10 cellular contexts compared by ENCODE assay signal in the genomic region with DNA sequence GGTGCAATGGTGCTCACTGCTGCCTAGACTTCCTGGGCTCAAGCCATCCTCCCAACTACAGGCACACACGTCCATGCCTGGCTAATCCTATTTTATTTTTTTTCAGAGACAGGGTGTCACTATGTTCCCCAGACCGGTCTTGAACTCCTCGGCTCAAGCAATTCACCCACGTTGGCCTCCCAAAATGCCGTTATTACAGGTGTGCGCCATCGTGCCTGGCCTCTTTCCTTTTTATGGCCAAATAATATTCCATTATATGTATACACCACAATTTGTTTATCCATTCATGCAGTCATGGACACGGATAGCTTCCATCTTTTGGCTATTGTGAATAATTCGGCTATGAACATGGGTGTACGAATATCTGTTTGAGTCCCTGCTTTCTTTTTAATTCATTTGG. TPM values are rescaled to one million over a fixed set of nuclear protein-coding genes. Genes with fewer than 3 reads are reported as not detected.
DNase-seq lines count a peak whose midpoint lies in the region; ATAC-seq and TF ChIP-seq lines count a peak whose summit lies in the region.
"Had no signal": no experiment of that assay in that cellular context is flagged by ENCODE, and none has a peak within 500 bp of the region (broad histone marks: within the 10 kb centered on the region; RNA-seq: fewer than 3 reads in every experiment).

No MANE protein-coding gene starts in this region.

- peaks cover 3% of the 10 kb centered on the region for H3K36me3 Mint-ChIP-seq in CD4-positive, CD25-positive, alpha-beta regulatory T cell
- peaks cover 3% of the 10 kb centered on the region for H3K36me3 Mint-ChIP-seq in IgD-negative memory B cell
- peaks cover 17% of the 10 kb centered on the region for H3K36me3 Mint-ChIP-seq in brain
- H3K36me3 Mint-ChIP-seq in nephron progenitor cell (ENCODE audit: low read depth) = peaks cover 19% of the 10 kb centered on the region

- H3K4me1 ChIP-seq in CD4-positive, CD25-positive, alpha-beta regulatory T cell (ENCODE audit: control insufficient read depth, insufficient read depth, low read length, poor library complexity, severe bottlenecking) = peaks cover 15% of the 10 kb centered on the region

- no peaks in the 10 kb centered on the region for H3K27me3 ChIP-seq in CD4-positive, CD25-positive, alpha-beta regulatory T cell (ENCODE audit: control insufficient read depth, insufficient read depth, low read length)

- peak overlapping the region; percentile 62 for H3K27ac ChIP-seq in CD4-positive, CD25-positive, alpha-beta regulatory T cell (ENCODE audit: insufficient read depth, low read length, poor library complexity, severe bottlenecking)

- in situ Hi-C loops in GM13977 (cut with MboI; ENCODE audit: low pct_unique_long_range_greater_than_20kb, low sequenced_read_pairs, unreplicated experiment) = no loop called here

- H3K27ac Mint-ChIP-seq in CD4-positive, CD25-positive, alpha-beta regulatory T cell = peak overlapping the region in 1 of 3 donors; percentile 90
- peak overlapping the region in 2 of 3 donors; percentile 27 to 82 for H3K27ac Mint-ChIP-seq in IgD-negative memory B cell
- peak overlapping the region; percentile 97 to 99 (median 97) for H3K27ac Mint-ChIP-seq in brain
- no peak overlapping the region for H3K27ac Mint-ChIP-seq in nephron progenitor cell

- peaks cover 6% of the 10 kb centered on the region for H3K36me3 ChIP-seq in CD4-positive, CD25-positive, alpha-beta regulatory T cell (ENCODE audit: control insufficient read depth, insufficient read depth, low read length)

- no peaks in the 10 kb centered on the region for H3K9me3 ChIP-seq in CD4-positive, CD25-positive, alpha-beta regulatory T cell (ENCODE audit: control insufficient read depth in 2 of 2, low read length in 2 of 2)

- peak overlapping the region; percentile 93 to 98 (median 98) for H3K4me3 Mint-ChIP-seq in CD4-positive, CD25-positive, alpha-beta regulatory T cell
- peak overlapping the region; percentile 87 to 94 (median 92) for H3K4me3 Mint-ChIP-seq in IgD-negative memory B cell
- peak overlapping the region; percentile 88 to 99 (median 93) for H3K4me3 Mint-ChIP-seq in brain
- H3K4me3 Mint-ChIP-seq in nephron progenitor cell = peak overlapping the region; percentile 91

- ATAC-seq in CD4-positive, CD25-positive, alpha-beta regulatory T cell (ENCODE audit: low read depth in 2 of 2) = no peak
- no peak for ATAC-seq in left lobe of liver
- ATAC-seq in HG02763 (IDR thresholded peaks at IDR 0.05; ENCODE audit: unreplicated experiment) = no peak

- peaks cover 15 to 25% (median 21%) of the 10 kb centered on the region in 4 donors for H3K4me1 Mint-ChIP-seq in CD4-positive, CD25-positive, alpha-beta regulatory T cell
- peaks cover 16 to 18% (median 16%) of the 10 kb centered on the region in 3 donors for H3K4me1 Mint-ChIP-seq in IgD-negative memory B cell
- H3K4me1 Mint-ChIP-seq in brain = peaks cover 28% of the 10 kb centered on the region
- peaks cover 34% of the 10 kb centered on the region for H3K4me1 Mint-ChIP-seq in nephron progenitor cell

- peaks cover 6% of the 10 kb centered on the region for H3K27me3 Mint-ChIP-seq in CD4-positive, CD25-positive, alpha-beta regulatory T cell
- H3K27me3 Mint-ChIP-seq in IgD-negative memory B cell = no peaks in the 10 kb centered on the region
- peaks cover 13% of the 10 kb centered on the region for H3K27me3 Mint-ChIP-seq in brain
- no peaks in the 10 kb centered on the region for H3K27me3 Mint-ChIP-seq in nephron progenitor cell (ENCODE audit: low read depth, poor library complexity)

- H3K4me3 ChIP-seq in CD4-positive, CD25-positive, alpha-beta regulatory T cell (ENCODE audit: low read depth, low read length) = no peak overlapping the region

- H3K9me3 Mint-ChIP-seq in CD4-positive, CD25-positive, alpha-beta regulatory T cell = no peaks in the 10 kb centered on the region
- H3K9me3 Mint-ChIP-seq in IgD-negative memory B cell (no peaks in the 10 kb centered on the region), brain (no peaks in the 10 kb centered on the region), nephron progenitor cell (no peaks in the 10 kb centered on the region)

- no peak for TF ChIP-seq CTCF in brain (conservative IDR thresholded peaks at IDR 0.05)
- no peak for TF ChIP-seq CTCF in nephron progenitor cell (IDR thresholded peaks at IDR 0.05)
- no peak for TF ChIP-seq CTCF in GM13977 (IDR thresholded peaks at IDR 0.05; ENCODE audit: extremely low read depth, insufficient read depth, missing control alignments)

- no peak for DNase-seq in CD4-positive, CD25-positive, alpha-beta regulatory T cell
- DNase-seq in nephron progenitor cell (no peak), GM13977 (ENCODE audit: low spot score) (no peak), left lobe of liver (ENCODE audit: low spot score) (no peak)
- DNase-seq in effector CD4-positive, alpha-beta T cell = no peak

RNA-seq across cellular contexts. Expression of a gene that starts 1.0 kb away (rescaled TPM):
- 13.9 TPM for total RNA-seq in CD4-positive, CD25-positive, alpha-beta regulatory T cell
- 1 to 10 TPM; 6.3 to 8.5 (median 7.2) TPM for polyA plus RNA-seq in CD4-positive, CD25-positive, alpha-beta regulatory T cell
- polyA plus RNA-seq in IgD-negative memory B cell (11.3 TPM), brain (ENCODE audit: insufficient read depth, low read depth, low replicate concordance) (4.6 TPM)
- 16.6 TPM for total RNA-seq in left lobe of liver

RNA-seq across cellular contexts. Expression of a gene that starts 5.7 kb away (rescaled TPM):
- total RNA-seq in CD4-positive, CD25-positive, alpha-beta regulatory T cell = not detected
- polyA plus RNA-seq in CD4-positive, CD25-positive, alpha-beta regulatory T cell = not detected
- not detected for polyA plus RNA-seq in IgD-negative memory B cell
- polyA plus RNA-seq in brain (ENCODE audit: insufficient read depth, low read depth, low replicate concordance) = not detected
- total RNA-seq in left lobe of liver = 1,331 TPM
- total RNA-seq: G401; T-helper 1 cell treated with Interleukin-12 subunit alpha and Interleukin-12 subunit beta and Interleukin-4 antibody, amounts not matched to agents 30 ng/mL and 1 ng/mL, for 36 hours had no signal

RNA-seq across cellular contexts. Expression of a gene that starts 22.9 kb away (rescaled TPM):
- not detected for total RNA-seq in CD4-positive, CD25-positive, alpha-beta regulatory T cell
- 1 to 10 TPM in 1 of 4 donors, under 1 TPM in 1, not detected in 2; 0.63 to 1.5 TPM for polyA plus RNA-seq in CD4-positive, CD25-positive, alpha-beta regulatory T cell
- polyA plus RNA-seq in IgD-negative memory B cell (not detected), brain (ENCODE audit: insufficient read depth, low read depth, low replicate concordance) (0.54 TPM)
- total RNA-seq in left lobe of liver = 779 TPM
- total RNA-seq: G401; T-helper 1 cell treated with Interleukin-12 subunit alpha and Interleukin-12 subunit beta and Interleukin-4 antibody, amounts not matched to agents 30 ng/mL and 1 ng/mL, for 36 hours had no signal

RNA-seq across cellular contexts. Expression of a gene that starts 58.8 kb away (rescaled TPM):
- total RNA-seq in CD4-positive, CD25-positive, alpha-beta regulatory T cell = 71.1 TPM
- 1 to 10 TPM in 3 of 4 donors, not detected in 1; 1.1 to 2.0 (median 2.0) TPM for polyA plus RNA-seq in CD4-positive, CD25-positive, alpha-beta regulatory T cell
- not detected for polyA plus RNA-seq in IgD-negative memory B cell
- polyA plus RNA-seq in brain (ENCODE audit: insufficient read depth, low read depth, low replicate concordance) = 0.46 TPM
- 4,358 TPM for total RNA-seq in left lobe of liver
